8 cellular contexts compared by ENCODE assay signal in genomic region chr2:130455413-130455812, GRCh38. TPM values are rescaled to one million over a fixed set of nuclear protein-coding genes. Genes with fewer than 3 reads are reported as not detected.
"Had no signal": no experiment of that assay in that cellular context is flagged by ENCODE, and none has a peak within 500 bp of the region (broad histone marks: within the 10 kb centered on the region; RNA-seq: fewer than 3 reads in every experiment).

No MANE protein-coding gene starts in this region.

RNA-seq across cellular contexts. Expression of gene POTEI, which starts 53.7 kb away (rescaled TPM):
- total RNA-seq: LHCN-M2, MCF 10A, NCI-H460, PC-9, Right ventricle myocardium superior, RPMI7951, SJSA1 had no signal
- polyA plus RNA-seq: SK-N-SH had no signal
